Comparison of ENCODE assay signal across 19 cellular contexts in the genomic region with DNA sequence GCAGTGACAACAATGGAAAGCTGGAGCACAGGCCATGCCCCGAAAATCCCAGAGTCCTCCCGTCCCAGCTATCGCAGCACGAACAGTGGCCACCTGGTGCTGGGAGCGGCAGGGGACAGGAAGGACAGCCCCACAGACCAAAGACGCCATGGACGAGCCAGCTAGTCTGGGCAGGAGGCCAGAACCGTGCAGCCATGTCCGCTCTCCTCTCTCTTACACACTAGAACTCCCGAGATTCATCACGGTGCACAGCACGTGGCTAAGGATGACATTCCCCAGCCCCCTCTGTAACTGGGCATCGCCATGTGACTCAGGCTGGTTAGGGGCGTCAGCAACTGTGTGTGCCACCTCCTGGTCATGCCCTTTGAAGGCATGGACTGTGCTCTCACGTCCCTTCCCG. TPM values are rescaled to one million over a fixed set of nuclear protein-coding genes. Genes with fewer than 3 reads are reported as not detected.
DNase-seq lines count a peak whose midpoint lies in the region; ATAC-seq and TF ChIP-seq lines count a peak whose summit lies in the region.
"Had no signal": no experiment of that assay in that cellular context is flagged by ENCODE, and none has a peak within 500 bp of the region (broad histone marks: within the 10 kb centered on the region; RNA-seq: fewer than 3 reads in every experiment).

No MANE protein-coding gene starts in this region.

- H3K9me3 Mint-ChIP-seq in GM23338 (no peaks in the 10 kb centered on the region), progenitor cell of endocrine pancreas (ENCODE audit: low read depth) (no peaks in the 10 kb centered on the region)

- TF ChIP-seq CTCF in heart left ventricle (IDR thresholded peaks at IDR 0.05): peak in 1 of 12 donors; percentile 32
- no peak for TF ChIP-seq CTCF in GM23338 (conservative IDR thresholded peaks at IDR 0.05; ENCODE audit: low read depth in 2 of 2)
- no peak for TF ChIP-seq CTCF in progenitor cell of endocrine pancreas (IDR thresholded peaks at IDR 0.05; ENCODE audit: unreplicated experiment)

- H3K27ac Mint-ChIP-seq in GM23338: no peak overlapping the region
- no peak overlapping the region for H3K27ac Mint-ChIP-seq in progenitor cell of endocrine pancreas
- H3K27ac Mint-ChIP-seq: activated CD8-positive, alpha-beta T cell treated with anti-CD3 and anti-CD28 coated beads, Interleukin-2, amount 10 ng/mL, durations not matched to agents 7 days and 5 days had no signal

- peaks cover 7% of the 10 kb centered on the region for H3K79me1 ChIP-seq in trophoblast cell (ENCODE audit: low read length)

- H3K23ac ChIP-seq in trophoblast cell (ENCODE audit: low read length): no peak overlapping the region

- H4K8ac ChIP-seq in trophoblast cell (ENCODE audit: low read depth, low read length): no peak overlapping the region

- H3K18ac ChIP-seq in trophoblast cell (ENCODE audit: low read length): no peak overlapping the region

- peak overlapping the region in 3 of 12 donors; percentile 4 to 26 (median 13) for H3K4me3 ChIP-seq in heart left ventricle
- H3K4me3 ChIP-seq in trophoblast cell (ENCODE audit: low read depth, low read length): no peak overlapping the region
- H3K4me3 ChIP-seq in GM23338: no peak overlapping the region
- H3K4me3 ChIP-seq: pancreas had no signal

- H3K4me1 ChIP-seq in heart left ventricle (peaks cover 7 to 81% (median 46%) of the 10 kb centered on the region in 12 donors), trophoblast cell (ENCODE audit: control insufficient read depth in 1 of 2, insufficient read depth in 2 of 2, low read length in 2 of 2) (peaks cover under 1 to 3% of the 10 kb centered on the region in 2 experiments), GM23338 (ENCODE audit: insufficient read depth) (no peaks in the 10 kb centered on the region)

- no peak overlapping the region for H2BK5ac ChIP-seq in trophoblast cell (ENCODE audit: low read depth, low read length, poor library complexity)

- peak; percentile 60 to 78 (median 70) for ATAC-seq in heart left ventricle
- no peak for ATAC-seq in GM23338
- ATAC-seq: activated CD8-positive, alpha-beta T cell treated with anti-CD3 and anti-CD28 coated beads, Interleukin-2, amount 10 ng/mL, durations not matched to agents 7 days and 5 days; HCT116; pancreas; stimulated activated naive CD8-positive, alpha-beta T cell treated with anti-CD3 and anti-CD28 coated beads, Interleukin-15, Interleukin-2, amounts not matched to agents 100 U/mL and 50 U/mL, for 24 hours had no signal

- H3K4me2 ChIP-seq in trophoblast cell (ENCODE audit: low read length) (no peak overlapping the region), GM23338 (no peak overlapping the region)

- H3K14ac ChIP-seq in trophoblast cell (ENCODE audit: low read length): no peak overlapping the region

- H3K36me3 ChIP-seq in heart left ventricle (peaks cover 0 to 30% (median 7%) of the 10 kb centered on the region in 9 donors), trophoblast cell (ENCODE audit: control insufficient read depth in 1 of 2, insufficient read depth in 2 of 2, low read length in 2 of 2) (peaks cover 4 to 5% of the 10 kb centered on the region in 2 experiments), GM23338 (ENCODE audit: insufficient read depth) (no peaks in the 10 kb centered on the region)
- H3K36me3 ChIP-seq: pancreas had no signal

- H3K36me3 Mint-ChIP-seq in GM23338 (ENCODE audit: low read depth): peaks cover 2% of the 10 kb centered on the region; the same call in 1 of the 3 replicates
- no peaks in the 10 kb centered on the region for H3K36me3 Mint-ChIP-seq in progenitor cell of endocrine pancreas (ENCODE audit: insufficient read depth)

- H3K4me3 Mint-ChIP-seq in GM23338 (no peak overlapping the region), progenitor cell of endocrine pancreas (ENCODE audit: low read depth) (no peak overlapping the region)
- H3K4me3 Mint-ChIP-seq: activated CD8-positive, alpha-beta T cell treated with anti-CD3 and anti-CD28 coated beads, Interleukin-2, amount 10 ng/mL, durations not matched to agents 7 days and 5 days had no signal

- intact Hi-C loops in heart left ventricle (cut with DNase I): loop anchor here in 6 of 10 donors (5.0 to 10.0 kb wide), 5 partner anchors 52 to 299 kb away; partner anchors contain the start of genes PPARA (in 4 of the 6) and GTSE1 (in 1 of the 6)

- no peaks in the 10 kb centered on the region for H3K9me2 ChIP-seq in GM23338 (ENCODE audit: insufficient read depth)

- no peak overlapping the region for H3K9ac ChIP-seq in trophoblast cell (ENCODE audit: low read length)

- H2AK5ac ChIP-seq in trophoblast cell (ENCODE audit: low read length): no peak overlapping the region

- no peak overlapping the region for H2AFZ ChIP-seq in trophoblast cell (ENCODE audit: insufficient read depth, low read length, poor library complexity)
- H2AFZ ChIP-seq in GM23338: no peak overlapping the region

- H3K79me2 ChIP-seq in trophoblast cell (ENCODE audit: control insufficient read depth, insufficient read depth, low read length, poor library complexity) (peaks cover 6% of the 10 kb centered on the region), GM23338 (replicated peaks; ENCODE audit: insufficient read depth) (no peaks in the 10 kb centered on the region)

- no peaks in the 10 kb centered on the region for H4K20me1 ChIP-seq in GM23338 (replicated peaks; ENCODE audit: insufficient read depth)

- no peak for TF ChIP-seq POLR2A in heart left ventricle (IDR thresholded peaks at IDR 0.05)

- no peak overlapping the region for H3K4ac ChIP-seq in trophoblast cell (ENCODE audit: low read depth, low read length)

- H3K9me3 ChIP-seq in heart left ventricle (no peaks in the 10 kb centered on the region), trophoblast cell (ENCODE audit: insufficient read depth, low read depth, low read length) (peaks cover 1% of the 10 kb centered on the region)
- H3K9me3 ChIP-seq: pancreas had no signal

- H4K91ac ChIP-seq in trophoblast cell (ENCODE audit: low read depth, low read length): no peak overlapping the region

- H2BK12ac ChIP-seq in trophoblast cell (ENCODE audit: low read length): no peak overlapping the region

- H4K12ac ChIP-seq in trophoblast cell (ENCODE audit: low read depth, low read length): no peak overlapping the region

- no peak overlapping the region for H2BK120ac ChIP-seq in trophoblast cell (ENCODE audit: insufficient read depth, low read length, poor library complexity)

- H3K27me3 ChIP-seq in heart left ventricle: no peaks in the 10 kb centered on the region
- H3K27me3 ChIP-seq in trophoblast cell (ENCODE audit: insufficient read depth, low read length): no peaks in the 10 kb centered on the region
- no peaks in the 10 kb centered on the region for H3K27me3 ChIP-seq in GM23338 (ENCODE audit: insufficient read depth)
- H3K27me3 ChIP-seq: pancreas had no signal

- H3K4me1 Mint-ChIP-seq in GM23338 (peaks cover 4% of the 10 kb centered on the region), progenitor cell of endocrine pancreas (ENCODE audit: low read depth) (peaks cover 12% of the 10 kb centered on the region)

- H3K27me3 Mint-ChIP-seq in GM23338 (ENCODE audit: insufficient read depth, low read depth, poor library complexity) (peaks cover 8% of the 10 kb centered on the region), progenitor cell of endocrine pancreas (no peaks in the 10 kb centered on the region)

- DNase-seq in DMS153 (lab: John Stamatoyannopoulos, UW): peak; percentile 56
- peak; percentile 69 to 82 for DNase-seq in SHP77 (lab: John Stamatoyannopoulos, UW)
- DNase-seq in heart left ventricle: peak; percentile 78 to 88 (median 86)
- peak; percentile 33 for DNase-seq in putamen (ENCODE audit: low spot score)
- DNase-seq in trophoblast cell: no peak
- DNase-seq in activated effector memory CD4-positive, alpha-beta T cell treated with Interleukin-2 at 50 U/mL for 16 hours: no peak
- DNase-seq in GM23338 (ENCODE audit: low spot score): no peak
- DNase-seq in progenitor cell of endocrine pancreas (ENCODE audit: low spot score, unreplicated experiment): no peak
- DNase-seq: activated CD8-positive, alpha-beta T cell treated with anti-CD3 and anti-CD28 coated beads, Interleukin-2, amount 10 ng/mL, durations not matched to agents 7 days and 5 days; activated effector memory CD4-positive, alpha-beta T cell treated with anti-CD3 and anti-CD28 coated beads, Interleukin-2, amount 50 U/mL, for 16 hours; mesenchymal stem cell; MM.1S; pancreas; stimulated activated CD4-positive, alpha-beta T cell treated with anti-CD3 and anti-CD28 coated beads, Interleukin-4, amount 100 ng/mL, for 1 hour; stimulated activated naive CD8-positive, alpha-beta T cell treated with anti-CD3 and anti-CD28 coated beads, Interleukin-15, Interleukin-2, amounts not matched to agents 100 U/mL and 50 U/mL, for 24 hours had no signal

- H3K27ac ChIP-seq in heart left ventricle (peak overlapping the region; percentile 11 to 94 (median 76)), trophoblast cell (ENCODE audit: low read depth, low read length) (no peak overlapping the region), GM23338 (ENCODE audit: low read depth) (no peak overlapping the region)
- H3K27ac ChIP-seq: C4-2B, pancreas had no signal

- no peaks in the 10 kb centered on the region for H3F3A ChIP-seq in GM23338 (replicated peaks; ENCODE audit: low read depth)

- 17 to 28% (median 21%) methylated on average over 16 of the region's 16 CpGs for WGBS in heart left ventricle, 4 donors
- WGBS in trophoblast cell (ENCODE audit: extremely low coverage, insufficient coverage, insufficient read length): no CpG with 5 or more reads among the region's 16 CpGs

RNA-seq across cellular contexts. Expression of gene CDPF1, which starts 4.6 kb away (rescaled TPM):
- total RNA-seq in heart left ventricle: 10 to 100 TPM in 2 of 9 donors, 1 to 10 TPM in 7; 7.4 to 13.6 (median 9.3) TPM
- polyA plus RNA-seq in heart left ventricle: 10 to 100 TPM in 1 of 2 donors, 1 to 10 TPM in 1; 9.0 to 11.9 TPM
- 5.5 and 5.9 TPM in 2 replicates for polyA plus RNA-seq in trophoblast cell (2013)
- 14.5 and 14.8 TPM in 2 replicates for total RNA-seq in GM23338 (2014; rRNA removed; shearing (Covaris generic))
- 10.1 and 11.3 TPM in 2 replicates for polyA plus RNA-seq in GM23338 (2016; fragmentation: Nextera tagmentation; extraction: Ambion mirVana)
- total RNA-seq in progenitor cell of endocrine pancreas: 10.0 and 12.0 TPM in 2 replicates

RNA-seq across cellular contexts. Expression of gene PKDREJ, which starts 17.6 kb away (rescaled TPM):
- total RNA-seq in heart left ventricle: under 1 TPM in 7 of 9 donors, not detected in 2; 0.04 to 0.16 (median 0.13) TPM
- polyA plus RNA-seq in heart left ventricle: under 1 TPM; 0.03 to 0.04 TPM
- under 0.01 TPM in 2 replicates for polyA plus RNA-seq in trophoblast cell (2013)
- total RNA-seq in GM23338 (2014; rRNA removed; shearing (Covaris generic)): not detected in 2 replicates
- 0.03 TPM in 1 of 2 replicates, not detected in the other for polyA plus RNA-seq in GM23338 (2016; fragmentation: Nextera tagmentation; extraction: Ambion mirVana)
- total RNA-seq in progenitor cell of endocrine pancreas: 0.04 TPM in 1 of 2 replicates, not detected in the other
- total RNA-seq: activated CD8-positive, alpha-beta T cell treated with anti-CD3 and anti-CD28 coated beads, Interleukin-2, amount 10 ng/mL, durations not matched to agents 7 days and 5 days; bronchial epithelial cell; NCI-H460 had no signal

RNA-seq across cellular contexts. Expression of gene TTC38, which starts 22.3 kb away (rescaled TPM):
- total RNA-seq in heart left ventricle (10 to 100 TPM; 21.3 to 72.4 (median 25.3) TPM), progenitor cell of endocrine pancreas (43.4 and 47.3 TPM in 2 replicates)
- polyA plus RNA-seq in heart left ventricle (10 to 100 TPM; 15.5 to 34.8 TPM), GM23338 (2016; fragmentation: Nextera tagmentation; extraction: Ambion mirVana) (11.1 and 11.8 TPM in 2 replicates)
- polyA plus RNA-seq in trophoblast cell (2013): 11.4 and 12.4 TPM in 2 replicates
- 38.6 and 46.6 TPM in 2 replicates for total RNA-seq in GM23338 (2014; rRNA removed; shearing (Covaris generic))

RNA-seq across cellular contexts. Expression of gene GTSE1, which starts 51.2 kb away (rescaled TPM):
- total RNA-seq in heart left ventricle (1 to 10 TPM in 2 of 9 donors, under 1 TPM in 6, not detected in 1; 0.21 to 6.9 (median 0.64) TPM), progenitor cell of endocrine pancreas (24.2 and 25.1 TPM in 2 replicates)
- polyA plus RNA-seq in heart left ventricle (under 1 TPM; 0.19 to 0.62 TPM), GM23338 (2016; fragmentation: Nextera tagmentation; extraction: Ambion mirVana) (28.6 TPM in 2 replicates)
- 20.9 and 23.5 TPM in 2 replicates for polyA plus RNA-seq in trophoblast cell (2013)
- total RNA-seq in GM23338 (2014; rRNA removed; shearing (Covaris generic)): 25.1 and 26.3 TPM in 2 replicates

Comparison
In these comparisons a context has a peak if more than half of its experiments do, and no peak if none do; other contexts are left out.
1. DNase-seq: peak in DMS153 (single experiment), SHP77 (2 of 2), heart left ventricle (5 of 5) and putamen (single experiment); none in trophoblast cell (0 of 2), activated effector memory CD4-positive, alpha-beta T cell treated with Interleukin-2 at 50 U/mL for 16 hours (single experiment), GM23338 (single experiment) and progenitor cell of endocrine pancreas (single experiment).
2. H3K27ac ChIP-seq: peak in heart left ventricle (12 of 12); none in trophoblast cell (single experiment) and GM23338 (single experiment).